Comparison of ENCODE assay signal across 9 cellular contexts in the genomic region with DNA sequence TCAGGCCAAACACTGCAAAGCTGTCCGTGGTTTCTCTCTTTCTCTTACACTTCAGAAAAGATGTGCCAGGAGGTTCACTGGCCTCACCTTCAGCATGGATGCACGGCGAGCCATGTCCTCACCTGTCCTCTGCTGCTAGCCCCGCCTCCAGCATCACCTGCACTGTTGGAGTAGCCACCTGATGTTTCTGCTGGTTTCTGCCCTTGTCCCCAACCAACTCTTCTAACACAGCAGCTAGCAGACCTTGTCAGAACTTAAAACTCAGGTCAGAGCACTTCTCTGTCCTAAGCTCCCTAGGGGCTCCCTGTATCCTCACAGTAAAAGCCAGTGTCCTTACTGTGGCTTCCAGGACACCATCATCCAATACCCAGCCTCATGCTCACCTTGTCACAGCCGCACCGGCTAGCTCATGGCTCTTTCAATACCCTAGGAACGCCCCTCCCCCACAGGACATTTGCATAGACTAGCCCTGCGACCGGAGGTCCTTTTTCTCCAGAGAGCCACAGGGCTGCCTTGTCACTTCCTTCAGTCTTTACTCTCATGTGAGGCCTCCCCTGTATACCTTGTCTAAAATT. TPM values are rescaled to one million over a fixed set of nuclear protein-coding genes. Genes with fewer than 3 reads are reported as not detected.
DNase-seq lines count a peak whose midpoint lies in the region; ATAC-seq and TF ChIP-seq lines count a peak whose summit lies in the region.
"Had no signal": no experiment of that assay in that cellular context is flagged by ENCODE, and none has a peak within 500 bp of the region (broad histone marks: within the 10 kb centered on the region; RNA-seq: fewer than 3 reads in every experiment).

No MANE protein-coding gene starts in this region.

- H3K4me3 ChIP-seq in upper lobe of right lung, result no peak overlapping the region
- no peak overlapping the region for H3K4me3 ChIP-seq in effector memory CD4-positive, alpha-beta T cell (ENCODE audit: insufficient read depth, low read depth, low read length, poor library complexity, severe bottlenecking)

- H3K9me3 ChIP-seq in upper lobe of right lung, result no peaks in the 10 kb centered on the region
- H3K9me3 ChIP-seq in effector memory CD4-positive, alpha-beta T cell (ENCODE audit: control insufficient read depth, low read length), result no peaks in the 10 kb centered on the region

- intact Hi-C loops in upper lobe of right lung (cut with DNase I), result no loop called here

- TF ChIP-seq CTCF in upper lobe of right lung (IDR thresholded peaks at IDR 0.05), result no peak

- H3K27ac ChIP-seq in cingulate gyrus (ENCODE audit: low read depth, low read length) (peak overlapping the region; percentile 39), upper lobe of right lung (peak overlapping the region; percentile 3)
- H3K27ac ChIP-seq in effector memory CD4-positive, alpha-beta T cell (ENCODE audit: insufficient read depth, low read length, poor library complexity, severe bottlenecking), result no peak overlapping the region

- ATAC-seq in GM19455 (IDR thresholded peaks at IDR 0.05; ENCODE audit: unreplicated experiment) (peak; percentile 62), HG03439 (IDR thresholded peaks at IDR 0.05; ENCODE audit: unreplicated experiment) (peak; percentile 57), upper lobe of right lung (peak; percentile 15), HG03045 (IDR thresholded peaks at IDR 0.05; ENCODE audit: unreplicated experiment) (no peak)

- peaks cover 64% of the 10 kb centered on the region for H3K4me1 ChIP-seq in upper lobe of right lung
- H3K4me1 ChIP-seq in effector memory CD4-positive, alpha-beta T cell (ENCODE audit: control insufficient read depth, insufficient read depth, low read length, poor library complexity, severe bottlenecking), result no peaks in the 10 kb centered on the region

- no peaks in the 10 kb centered on the region for H3K27me3 ChIP-seq in upper lobe of right lung
- no peaks in the 10 kb centered on the region for H3K27me3 ChIP-seq in effector memory CD4-positive, alpha-beta T cell (replicated peaks; ENCODE audit: control insufficient read depth, insufficient read depth, low read length, poor library complexity, severe bottlenecking)

- DNase-seq in ELF-1 (ENCODE audit: low read depth, low spot score) (peak; percentile 78), upper lobe of right lung (no peak), A172 (ENCODE audit: low spot score) (no peak)
- DNase-seq in effector memory CD4-positive, alpha-beta T cell, result no peak

- no peaks in the 10 kb centered on the region for H3K36me3 ChIP-seq in upper lobe of right lung
- H3K36me3 ChIP-seq in effector memory CD4-positive, alpha-beta T cell (ENCODE audit: control insufficient read depth, insufficient read depth, low read length), result no peaks in the 10 kb centered on the region

RNA-seq across cellular contexts. Expression of a gene that starts 15.2 kb away (rescaled TPM):
- total RNA-seq in upper lobe of right lung, result 27.0 TPM
- total RNA-seq in A172 (2014; rRNA removed; shearing (Covaris generic)), result 4.0 and 5.8 TPM in 2 replicates

RNA-seq across cellular contexts. Expression of a gene that starts 52.3 kb away (rescaled TPM):
- not detected for total RNA-seq in upper lobe of right lung
- not detected in 2 replicates for total RNA-seq in A172 (2014; rRNA removed; shearing (Covaris generic))
- total RNA-seq: myocyte had no signal
